Comparison of ENCODE assay signal across 10 cellular contexts in the genomic region with DNA sequence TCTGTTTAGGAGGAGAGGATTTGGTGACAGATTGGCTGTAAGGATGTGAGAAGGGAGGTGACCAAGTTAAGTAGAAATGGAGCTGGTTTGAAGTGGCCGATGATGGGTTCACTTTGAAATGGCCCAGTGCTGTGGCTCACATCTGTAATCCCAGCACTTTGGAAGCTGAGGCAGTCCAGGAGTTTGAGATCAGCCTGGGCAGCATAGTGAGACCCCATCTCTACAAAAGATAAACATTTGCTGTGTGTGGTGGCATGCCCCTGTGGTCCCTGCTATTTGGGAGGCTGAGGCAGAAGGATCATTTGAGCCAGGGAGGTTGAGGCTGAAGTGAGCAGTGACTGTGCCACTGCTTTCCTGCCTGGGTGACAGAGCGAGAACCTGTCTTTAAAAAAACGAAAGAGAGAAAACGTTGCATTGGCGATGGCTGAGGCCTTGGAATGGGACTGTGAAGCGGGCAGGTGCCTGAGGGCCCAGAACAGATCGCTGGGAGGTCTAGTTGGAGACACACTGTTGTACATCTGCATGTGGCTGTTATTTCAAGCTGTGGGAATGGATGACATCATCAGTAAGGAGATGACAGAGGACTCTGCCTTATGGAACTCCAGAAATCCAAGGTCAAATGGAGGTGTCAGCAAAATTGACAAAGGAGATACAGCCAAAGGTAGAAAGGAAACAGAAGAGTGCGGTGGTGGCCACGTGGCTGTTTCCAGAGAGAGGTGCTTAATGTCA.
"Had no signal": no experiment of that assay in that cellular context is flagged by ENCODE, and none has a peak within 500 bp of the region (broad histone marks: within the 10 kb centered on the region; RNA-seq: fewer than 3 reads in every experiment).

No MANE protein-coding gene starts in this region.

- H3K27me3 Mint-ChIP-seq: stimulated activated naive B cell treated with anti-CD40 and anti-IgM and Interleukin-4, amounts not matched to agents 10 μg/mL and 1 μg/mL and 100 μg/mL, for 72 hours had no signal

- H3K27ac Mint-ChIP-seq: stimulated activated naive B cell treated with anti-CD40 and anti-IgM and Interleukin-4, amounts not matched to agents 10 μg/mL and 1 μg/mL and 100 μg/mL, for 72 hours had no signal

- ATAC-seq: activated CD4-positive, CD25-positive, alpha-beta regulatory T cell treated with anti-CD3 and anti-CD28 coated beads, Interleukin-2, amount 50 U/mL, for 24 hours; left colon; stimulated activated naive B cell treated with anti-CD40 and anti-IgM and Interleukin-4, amounts not matched to agents 10 μg/mL and 1 μg/mL and 100 μg/mL, for 72 hours had no signal

- H3K9me3 Mint-ChIP-seq: stimulated activated naive B cell treated with anti-CD40 and anti-IgM and Interleukin-4, amounts not matched to agents 10 μg/mL and 1 μg/mL and 100 μg/mL, for 72 hours had no signal

- H3K4me3 Mint-ChIP-seq: stimulated activated naive B cell treated with anti-CD40 and anti-IgM and Interleukin-4, amounts not matched to agents 10 μg/mL and 1 μg/mL and 100 μg/mL, for 72 hours had no signal

- DNase-seq: activated CD4-positive, alpha-beta T cell treated with anti-CD3 and anti-CD28 coated beads, Interleukin-2, amount 50 U/mL, for 1 hour; activated CD8-positive, alpha-beta memory T cell treated with anti-CD3 and anti-CD28 coated beads for 24 hours; left colon; midbrain; occipital lobe; stimulated activated CD4-positive, alpha-beta T cell treated with anti-CD3 and anti-CD28 coated beads, Interleukin-2, amount 100 ng/mL, for 48 hours; stimulated activated naive B cell treated with anti-CD40 and anti-IgM and Interleukin-4, amounts not matched to agents 10 μg/mL and 1 μg/mL and 100 μg/mL, for 72 hours; substantia nigra; uterus had no signal
